ENCODE assay signal across 8 cellular contexts in genomic region chr18:24138884-24139616, GRCh38. TPM values are rescaled to one million over a fixed set of nuclear protein-coding genes. Genes with fewer than 3 reads are reported as not detected.
DNase-seq lines count a peak whose midpoint lies in the region; ATAC-seq, FAIRE-seq and TF ChIP-seq lines count a peak whose summit lies in the region.

A gene with protein sequence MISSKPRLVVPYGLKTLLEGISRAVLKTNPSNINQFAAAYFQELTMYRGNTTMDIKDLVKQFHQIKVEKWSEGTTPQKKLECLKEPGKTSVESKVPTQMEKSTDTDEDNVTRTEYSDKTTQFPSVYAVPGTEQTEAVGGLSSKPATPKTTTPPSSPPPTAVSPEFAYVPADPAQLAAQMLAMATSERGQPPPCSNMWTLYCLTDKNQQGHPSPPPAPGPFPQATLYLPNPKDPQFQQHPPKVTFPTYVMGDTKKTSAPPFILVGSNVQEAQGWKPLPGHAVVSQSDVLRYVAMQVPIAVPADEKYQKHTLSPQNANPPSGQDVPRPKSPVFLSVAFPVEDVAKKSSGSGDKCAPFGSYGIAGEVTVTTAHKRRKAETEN (plus strand): TSS chr18:24139062. CDS start chr18:24143115, 4,053 bp downstream.

- no peak within 1 kb of the TSS for H3K23ac ChIP-seq in trophoblast cell (ENCODE audit: low read length)

- no peaks in the 10 kb centered on the region for H3K36me3 ChIP-seq in heart left ventricle
- peaks cover 0 to 3% of the 10 kb centered on the region in 2 experiments for H3K36me3 ChIP-seq in trophoblast cell (ENCODE audit: control insufficient read depth in 1 of 2, insufficient read depth in 2 of 2, low read length in 2 of 2)
- H3K36me3 ChIP-seq in thyroid gland, result no peaks in the 10 kb centered on the region

- no peak within 1 kb of the TSS for H3K9ac ChIP-seq in trophoblast cell (ENCODE audit: low read length)

- H3K4me1 ChIP-seq in heart left ventricle (peaks cover 0 to 16% (median 1%) of the 10 kb centered on the region in 12 donors), trophoblast cell (ENCODE audit: control insufficient read depth in 1 of 2, insufficient read depth in 2 of 2, low read length in 2 of 2) (peaks cover 0 to 2% of the 10 kb centered on the region in 2 experiments), thyroid gland (peaks cover 0 to 11% of the 10 kb centered on the region in 2 donors)

- H2AFZ ChIP-seq in trophoblast cell (ENCODE audit: insufficient read depth, low read length, poor library complexity), result peak within 1 kb of the TSS; percentile 1

- no peaks in the 10 kb centered on the region for H3K79me2 ChIP-seq in trophoblast cell (ENCODE audit: control insufficient read depth, insufficient read depth, low read length, poor library complexity)

- H4K91ac ChIP-seq in trophoblast cell (ENCODE audit: low read depth, low read length), result peak within 1 kb of the TSS; percentile 31

- H3K4me3 ChIP-seq in heart left ventricle, result peak within 1 kb of the TSS; percentile 12 to 68 (median 57)
- H3K4me3 ChIP-seq in trophoblast cell (ENCODE audit: low read depth, low read length), result peak within 1 kb of the TSS; percentile 72
- H3K4me3 ChIP-seq in thyroid gland (replicated peaks in 1 of 3), result peak within 1 kb of the TSS in 2 of 3 donors; percentile 28 to 42

- H2BK12ac ChIP-seq in trophoblast cell (ENCODE audit: low read length), result no peak within 1 kb of the TSS

- intact Hi-C loops in heart left ventricle (cut with DNase I) (no loop called here), thyroid gland (cut with DNase I) (no loop called here)

- peak within 1 kb of the TSS; percentile 66 for H3K4me2 ChIP-seq in trophoblast cell (ENCODE audit: low read length)

- peak; percentile 95 for ATAC-seq in GM19467 (IDR thresholded peaks at IDR 0.05; ENCODE audit: unreplicated experiment)
- ATAC-seq in heart left ventricle, result peak; percentile 56 to 92 (median 86)

- 3 to 6% (median 4%) methylated on average over 38 to 59 of the region's 59 CpGs for WGBS in heart left ventricle, 4 donors
- WGBS in trophoblast cell (ENCODE audit: extremely low coverage, insufficient coverage, insufficient read length), result no CpG with 5 or more reads among the region's 59 CpGs
- 4 to 7% methylated on average over 31 to 36 of the region's 59 CpGs for WGBS in thyroid gland, 2 donors

- peak within 1 kb of the TSS; percentile 20 for H2BK120ac ChIP-seq in trophoblast cell (ENCODE audit: insufficient read depth, low read length, poor library complexity)

- no peak within 1 kb of the TSS for H3K14ac ChIP-seq in trophoblast cell (ENCODE audit: low read length)

- H3K79me1 ChIP-seq in trophoblast cell (ENCODE audit: low read length), result peaks cover 3% of the 10 kb centered on the region

- no peak for FAIRE-seq in HTR-8/SVneo (lab: Jason Lieb, UNC)

- DNase-seq in COR-L47 (lab: John Stamatoyannopoulos, UW) (peak; percentile 96), HTR-8/SVneo (ENCODE audit: insufficient read length, low spot score) (peak; percentile 64), SW 1271 (lab: John Stamatoyannopoulos, UW) (peak; percentile 55 to 73), amniotic epithelial cell (ENCODE audit: low read depth) (peak; percentile 76), heart left ventricle (peak; percentile 65 to 81 (median 75)), trophoblast cell (peak; percentile 81 to 84), thyroid gland (peak; percentile 43 to 53)

- peak within 1 kb of the TSS; percentile 60 for H4K12ac ChIP-seq in trophoblast cell (ENCODE audit: low read depth, low read length)

- H3K27ac ChIP-seq in heart left ventricle, result peak within 1 kb of the TSS in 3 of 12 donors; percentile 1 to 42 (median 15)
- no peak within 1 kb of the TSS for H3K27ac ChIP-seq in trophoblast cell (ENCODE audit: low read depth, low read length)
- no peak within 1 kb of the TSS for H3K27ac ChIP-seq in thyroid gland

- peaks cover 0 to 8% (median 0%) of the 10 kb centered on the region in 9 donors for H3K27me3 ChIP-seq in heart left ventricle
- no peaks in the 10 kb centered on the region for H3K27me3 ChIP-seq in trophoblast cell (ENCODE audit: insufficient read depth, low read length)
- no peaks in the 10 kb centered on the region for H3K27me3 ChIP-seq in thyroid gland

- H3K4ac ChIP-seq in trophoblast cell (ENCODE audit: low read depth, low read length), result no peak within 1 kb of the TSS

- no peak within 1 kb of the TSS for H2BK5ac ChIP-seq in trophoblast cell (ENCODE audit: low read depth, low read length, poor library complexity)

- peak within 1 kb of the TSS; percentile 78 for H4K8ac ChIP-seq in trophoblast cell (ENCODE audit: low read depth, low read length)

- TF ChIP-seq POLR2A in heart left ventricle (IDR thresholded peaks at IDR 0.05) (peak in 1 of 2 donors; percentile 44), thyroid gland (IDR thresholded peaks at IDR 0.05) (peak in 1 of 2 donors; percentile 10)

- H2AK5ac ChIP-seq in trophoblast cell (ENCODE audit: low read length), result no peak within 1 kb of the TSS

- no peak for TF ChIP-seq CTCF in heart left ventricle (IDR thresholded peaks at IDR 0.05)
- TF ChIP-seq CTCF in thyroid gland (IDR thresholded peaks at IDR 0.05), result no peak

- H3K9me3 ChIP-seq in heart left ventricle (no peaks in the 10 kb centered on the region), trophoblast cell (ENCODE audit: insufficient read depth, low read depth, low read length) (no peaks in the 10 kb centered on the region), thyroid gland (no peaks in the 10 kb centered on the region)

- H3K18ac ChIP-seq in trophoblast cell (ENCODE audit: low read length), result no peak within 1 kb of the TSS

RNA-seq across cellular contexts. Expression of the gene that starts here (rescaled TPM):
- total RNA-seq in heart left ventricle (1 to 10 TPM in 1 of 9 donors, under 1 TPM in 4, not detected in 4; 0.45 to 1.0 (median 0.66) TPM), thyroid gland (1 to 10 TPM in 2 of 4 donors, not detected in 2; 3.7 to 4.4 TPM)
- under 1 TPM; 0.10 to 0.61 TPM for polyA plus RNA-seq in heart left ventricle
- 11.1 and 11.6 TPM in 2 replicates for polyA plus RNA-seq in trophoblast cell (2013)
